ENCODE assay signal across 18 cellular contexts in genomic region chrX:119055650-119056049, GRCh38. TPM values are rescaled to one million over a fixed set of nuclear protein-coding genes. Genes with fewer than 3 reads are reported as not detected.
A peak's percentile ranks its signal among the peaks of the same experiment; 100 is the strongest.
DNase-seq lines count a peak whose midpoint lies in the region; ATAC-seq and TF ChIP-seq lines count a peak whose summit lies in the region.
"Had no signal": no experiment of that assay in that cellular context is flagged by ENCODE, and none has a peak within 500 bp of the region (broad histone marks: within the 10 kb centered on the region; RNA-seq: fewer than 3 reads in every experiment).

No MANE protein-coding gene starts in this region.

- no peaks in the 10 kb centered on the region for H3K9me2 ChIP-seq in SK-N-SH

- H3K4me2 ChIP-seq in SK-N-SH = no peak overlapping the region

- H3K9me3 Mint-ChIP-seq in effector memory CD8-positive, alpha-beta T cell = no peaks in the 10 kb centered on the region

- CTCF ChIA-PET in SK-N-SH (lab: Yijun Ruan, JAX) = interaction anchor here (1.1 kb wide), 1 partner anchor 10 kb away, joined by 3 read pairs; no protein-coding TSS in a partner anchor

- H3K9ac ChIP-seq in SK-N-SH = no peak overlapping the region

- TF ChIP-seq CTCF in SK-N-SH (IDR thresholded peaks at IDR 0.05) (no peak), adrenal gland (IDR thresholded peaks at IDR 0.05) (no peak), left ventricle myocardium inferior (IDR thresholded peaks at IDR 0.05; ENCODE audit: borderline replicate concordance) (no peak), testis (IDR thresholded peaks at IDR 0.05) (no peak), spleen (IDR thresholded peaks at IDR 0.05 in 8 of 11, conservative IDR thresholded peaks at IDR 0.05 in 3 of 11) (no peak)

- no peaks in the 10 kb centered on the region for H3K4me1 Mint-ChIP-seq in effector memory CD8-positive, alpha-beta T cell (ENCODE audit: low read depth in 2 of 2)

- ATAC-seq in SK-N-SH treated with all-trans-retinoic acid at 6 μM for 48 hours = peak; percentile 78
- ATAC-seq in effector memory CD8-positive, alpha-beta T cell (replicated peaks) = no peak
- ATAC-seq: GM12878, K562 had no signal

- no peak for TF ChIP-seq EP300 in SK-N-SH (IDR thresholded peaks at IDR 0.05; ENCODE audit: borderline replicate concordance in 1 of 2, low read depth in 1 of 2, low read length in 1 of 2)

- peaks cover 0 to 11% of the 10 kb centered on the region in 2 donors for H3K27me3 Mint-ChIP-seq in effector memory CD8-positive, alpha-beta T cell

- H3K36me3 ChIP-seq in SK-N-SH (replicated peaks in 1 of 2; ENCODE audit: control insufficient read depth in 1 of 2, insufficient read depth in 2 of 2, low read length in 1 of 2) = no peaks in the 10 kb centered on the region
- no peaks in the 10 kb centered on the region for H3K36me3 ChIP-seq in adrenal gland (replicated peaks in 1 of 2)
- no peaks in the 10 kb centered on the region for H3K36me3 ChIP-seq in left ventricle myocardium inferior
- H3K36me3 ChIP-seq in testis (ENCODE audit: low read depth, missing control alignments) = no peaks in the 10 kb centered on the region
- H3K36me3 ChIP-seq in spleen = no peaks in the 10 kb centered on the region
- H3K36me3 ChIP-seq: HAP-1 had no signal

- intact Hi-C loops in adrenal gland (cut with DNase I) (no loop called here), left ventricle myocardium inferior (cut with micrococcal nuclease) (no loop called here), testis (cut with DNase I; ENCODE audit: low total_unique reads) (no loop called here), spleen (cut with DNase I; ENCODE audit: low total_unique reads) (no loop called here)

- H3K27ac ChIP-seq in SK-N-SH (ENCODE audit: low read depth in 2 of 2, low read length in 1 of 2) (no peak overlapping the region), adrenal gland (no peak overlapping the region), left ventricle myocardium inferior (replicated peaks) (peak overlapping the region; percentile 58), testis (no peak overlapping the region), spleen (no peak overlapping the region)

- 18% methylated on average over 2 of the region's 2 CpGs for WGBS in SK-N-SH (ENCODE audit: low lambda C conversion rate)
- WGBS in adrenal gland, 4 donors = 42 to 67% (median 57%) methylated on average over 2 of the region's 2 CpGs
- 39 to 43% methylated on average over 1 to 2 of the region's 2 CpGs for WGBS in testis, 2 donors
- WGBS in spleen, 5 donors = 46 to 91% (median 73%) methylated on average over 1 to 2 of the region's 2 CpGs

- TF ChIP-seq POLR2A in adrenal gland (IDR thresholded peaks at IDR 0.05) (no peak), testis (IDR thresholded peaks at IDR 0.05) (no peak), spleen (IDR thresholded peaks at IDR 0.05) (no peak)

- no peaks in the 10 kb centered on the region for H3F3A ChIP-seq in SK-N-SH (replicated peaks; ENCODE audit: insufficient read depth)

- H2AFZ ChIP-seq in SK-N-SH (ENCODE audit: low read depth) = no peak overlapping the region

- POLR2A ChIA-PET in SK-N-SH (lab: Yijun Ruan, JAX) = no interaction called here

- no peaks in the 10 kb centered on the region for H3K36me3 Mint-ChIP-seq in effector memory CD8-positive, alpha-beta T cell (ENCODE audit: insufficient read depth)

- H3K79me2 ChIP-seq in SK-N-SH (ENCODE audit: insufficient read depth) = no peaks in the 10 kb centered on the region

- H3K4me1 ChIP-seq in SK-N-SH (ENCODE audit: control insufficient read depth in 1 of 2, insufficient read depth in 2 of 2, low read depth in 1 of 2, low read length in 1 of 2) (no peaks in the 10 kb centered on the region), adrenal gland (replicated peaks in 1 of 2) (no peaks in the 10 kb centered on the region), left ventricle myocardium inferior (peaks cover 20% of the 10 kb centered on the region), testis (no peaks in the 10 kb centered on the region), spleen (no peaks in the 10 kb centered on the region)
- H3K4me1 ChIP-seq: HAP-1 had no signal

- no peak for DNase-seq in SK-N-SH
- DNase-seq in adrenal gland = peak in 4 of 7 donors; percentile 22 to 51 (median 26)
- DNase-seq in left ventricle myocardium inferior = peak; percentile 17
- DNase-seq in testis = peak; percentile 33
- DNase-seq in spleen = no peak
- no peak for DNase-seq in effector memory CD8-positive, alpha-beta T cell
- DNase-seq: C1 segment of cervical spinal cord, GDM1, NCI-H1417 treated with DMSO at 0.1 percent for 48 hours, NCI-H2029, NCI-H510A, NCI-H82 had no signal

- H4K20me1 ChIP-seq in SK-N-SH (ENCODE audit: insufficient read depth) = no peaks in the 10 kb centered on the region

- H3K27ac Mint-ChIP-seq in effector memory CD8-positive, alpha-beta T cell = no peak overlapping the region

- H3K27me3 ChIP-seq in SK-N-SH (ENCODE audit: insufficient read depth) (no peaks in the 10 kb centered on the region), adrenal gland (peaks cover 11% of the 10 kb centered on the region), left ventricle myocardium inferior (ENCODE audit: low read depth) (no peaks in the 10 kb centered on the region), testis (no peaks in the 10 kb centered on the region), spleen (replicated peaks in 1 of 7) (peaks cover 0 to 13% (median 0%) of the 10 kb centered on the region in 7 donors)

- TF ChIP-seq RAD21 in SK-N-SH (IDR thresholded peaks at IDR 0.05; ENCODE audit: low read length) = no peak

- no peaks in the 10 kb centered on the region for H3K9me3 ChIP-seq in SK-N-SH
- no peaks in the 10 kb centered on the region for H3K9me3 ChIP-seq in adrenal gland (replicated peaks in 1 of 3)
- H3K9me3 ChIP-seq in left ventricle myocardium inferior (replicated peaks) = no peaks in the 10 kb centered on the region
- no peaks in the 10 kb centered on the region for H3K9me3 ChIP-seq in testis
- H3K9me3 ChIP-seq in spleen = no peaks in the 10 kb centered on the region
- H3K9me3 ChIP-seq: HAP-1 had no signal

- H3K4me3 ChIP-seq in SK-N-SH (ENCODE audit: low read depth in 2 of 2, low read length in 1 of 2) (no peak overlapping the region), adrenal gland (no peak overlapping the region), left ventricle myocardium inferior (no peak overlapping the region), testis (no peak overlapping the region), spleen (no peak overlapping the region)
- H3K4me3 ChIP-seq: GM12878, HAP-1, K562 had no signal

- H3K4me3 Mint-ChIP-seq in effector memory CD8-positive, alpha-beta T cell = no peak overlapping the region

TF ChIP-seq in SK-N-SH treated with all-trans-retinoic acid at 6 μM for 48 hours, 23 proteins besides CTCF, POLR2A, EP300 and RAD21 (continues in another document):
- no peak for TF ChIP-seq RARB (CRISPR knock-in tag; IDR thresholded peaks at IDR 0.05)
- no peak for TF ChIP-seq TCF4 (CRISPR knock-in tag; IDR thresholded peaks at IDR 0.05; ENCODE audit: borderline replicate concordance)
- TF ChIP-seq ZNF565 (CRISPR knock-in tag; conservative IDR thresholded peaks at IDR 0.05; ENCODE audit: low read depth) = no peak

TF ChIP-seq in SK-N-SH, 30 proteins besides CTCF, POLR2A, EP300 and RAD21:
- TF ChIP-seq RCOR1 (IDR thresholded peaks at IDR 0.05; ENCODE audit: low read length) = no peak
- TF ChIP-seq MXI1 (IDR thresholded peaks at IDR 0.05; ENCODE audit: low read depth, low read length) = no peak
- TF ChIP-seq SMC3 (IDR thresholded peaks at IDR 0.05; ENCODE audit: low read depth, low read length) = no peak
- no peak for TF ChIP-seq ZBTB33 (IDR thresholded peaks at IDR 0.05; ENCODE audit: borderline replicate concordance, low read depth)
- TF ChIP-seq FOSL2 (IDR thresholded peaks at IDR 0.05; ENCODE audit: borderline replicate concordance, low read depth) = no peak
- no peak for TF ChIP-seq FOXM1 (IDR thresholded peaks at IDR 0.05; ENCODE audit: low read depth)
- no peak for TF ChIP-seq GATA2 (CRISPR knock-in tag; IDR thresholded peaks at IDR 0.05)
- no peak for TF ChIP-seq NRF1 (IDR thresholded peaks at IDR 0.05; ENCODE audit: low read depth, low read length)
- TF ChIP-seq RXRA (IDR thresholded peaks at IDR 0.05; ENCODE audit: borderline replicate concordance, low read depth) = no peak
- no peak for TF ChIP-seq TCF12 (IDR thresholded peaks at IDR 0.05)
- no peak for TF ChIP-seq NFIC (IDR thresholded peaks at IDR 0.05; ENCODE audit: borderline replicate concordance)

RNA-seq across cellular contexts. Expression of gene CT47C1, which starts 17.1 kb away (rescaled TPM):
- polyA plus RNA-seq in SK-N-SH (2012; rRNA removed) = not detected in 2 replicates
- polyA plus RNA-seq in SK-N-SH (2012; cell fraction: cytosol; rRNA removed) = not detected in 2 replicates
- not detected in 2 replicates for polyA plus RNA-seq in SK-N-SH (2012; cell fraction: nucleus; rRNA removed)
- total RNA-seq in adrenal gland = not detected
- not detected for polyA plus RNA-seq in adrenal gland
- total RNA-seq in left ventricle myocardium inferior = not detected
- 10 to 100 TPM in 1 of 2 donors, 1 to 10 TPM in 1; 4.2 to 13.4 TPM for total RNA-seq in testis
- 3.8 TPM for polyA plus RNA-seq in testis (ENCODE audit: insufficient read depth, low read depth, low replicate concordance)
- not detected for total RNA-seq in spleen
- polyA plus RNA-seq in spleen = not detected
- total RNA-seq: A673, GM12878, K562, RPMI7951 had no signal
- polyA plus RNA-seq: GM12878, K562 had no signal

Comparison
In these comparisons a context has a peak if more than half of its experiments do, and no peak if none do; other contexts are left out.
1. DNase-seq: peak in adrenal gland (4 of 7), left ventricle myocardium inferior (single experiment) and testis (single experiment); none in SK-N-SH (single experiment), spleen (single experiment) and effector memory CD8-positive, alpha-beta T cell (0 of 3).